In the genomic region with DNA sequence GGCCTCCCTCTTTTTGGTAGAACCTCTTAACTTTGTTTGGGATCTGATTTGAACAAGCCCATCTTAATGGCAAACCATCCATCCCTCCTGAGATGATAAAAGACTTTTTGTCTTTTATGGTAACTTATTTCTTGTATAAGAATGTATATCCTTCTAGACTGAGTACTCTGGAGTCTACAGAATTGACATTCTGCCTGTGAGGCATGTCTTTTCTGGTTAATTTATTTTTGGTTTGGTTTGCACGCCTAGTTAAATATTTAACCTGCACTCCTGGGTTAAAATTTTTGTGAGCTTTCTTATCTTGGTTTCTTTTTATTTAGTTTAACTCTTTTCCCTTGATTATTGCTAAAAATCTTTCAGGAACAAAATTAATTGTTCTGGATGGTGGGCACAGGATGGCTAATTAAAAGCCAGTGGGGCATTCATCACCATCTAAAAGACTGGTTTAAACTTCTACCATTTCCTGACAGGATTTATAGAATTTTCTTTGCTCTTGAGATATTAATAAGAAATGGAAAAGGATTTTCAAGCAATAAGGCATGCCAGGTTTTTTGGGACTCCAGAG, we compare ENCODE assay signal across 19 cellular contexts. TPM values are rescaled to one million over a fixed set of nuclear protein-coding genes. Genes with fewer than 3 reads are reported as not detected.
DNase-seq lines count a peak whose midpoint lies in the region; ATAC-seq and TF ChIP-seq lines count a peak whose summit lies in the region.
"Had no signal": no experiment of that assay in that cellular context is flagged by ENCODE, and none has a peak within 500 bp of the region (broad histone marks: within the 10 kb centered on the region; RNA-seq: fewer than 3 reads in every experiment).

No MANE protein-coding gene starts in this region.

- no peak for TF ChIP-seq CTCF in RWPE1 (conservative IDR thresholded peaks at IDR 0.05; ENCODE audit: low read depth)

- H3K27ac ChIP-seq in RWPE1 = no peak overlapping the region
- H3K27ac ChIP-seq: C4-2B, SJSA1 had no signal

- CTCF ChIA-PET in RWPE1 (lab: Yijun Ruan, JAX) = no interaction called here

- POLR2A ChIA-PET in RWPE1 (lab: Yijun Ruan, JAX; ENCODE audit: low non-redundant PET) = no interaction called here

- DNase-seq in glomerular visceral epithelial cell (ENCODE audit: extremely low spot score) (peak; percentile 19), renal cortical epithelial cell (ENCODE audit: low read depth) (peak; percentile 25), RWPE1 (ENCODE audit: low spot score) (no peak), NAMALWA (ENCODE audit: low spot score) (no peak), epidermal melanocyte (ENCODE audit: insufficient read length, low spot score) (no peak)
- no peak for DNase-seq in activated T-cell treated with anti-CD3 and anti-CD28 coated beads, Interleukin-2, amount 50 U/mL, for 1 hour
- DNase-seq: DMS153, HFFc6, KG1, NCI-H1436, NCI-H2029 treated with DMSO at 0.1 percent for 48 hours, NCI-H2171 treated with DMSO at 0.1 percent for 48 hours, NCI-H446 treated with DMSO at 0.1 percent for 48 hours, PC-3, SW 1271 had no signal

- ATAC-seq in GM18511 (IDR thresholded peaks at IDR 0.05; ENCODE audit: unreplicated experiment) = peak; percentile 56
- ATAC-seq in GM21825 (IDR thresholded peaks at IDR 0.05; ENCODE audit: unreplicated experiment) = peak; percentile 63
- ATAC-seq: PC-3 had no signal

RNA-seq across cellular contexts. Expression of a gene that starts 50.3 kb away (rescaled TPM):
- total RNA-seq in renal cortical epithelial cell = 66.9 and 70.2 TPM in 2 replicates

RNA-seq across cellular contexts. Expression of a gene that starts 56.1 kb away (rescaled TPM):
- 29.7 and 58.8 TPM in 2 replicates for total RNA-seq in renal cortical epithelial cell

Comparison
In these comparisons a context has a peak if more than half of its experiments do, and no peak if none do; other contexts are left out.
1. DNase-seq: peak in glomerular visceral epithelial cell (single experiment) and renal cortical epithelial cell (single experiment); none in RWPE1 (single experiment), NAMALWA (single experiment), activated T-cell treated with anti-CD3 and anti-CD28 coated beads, Interleukin-2, amount 50 U/mL, for 1 hour (single experiment) and epidermal melanocyte (single experiment).